Comparison of ENCODE assay signal across 16 cellular contexts in genomic region chr10:125559210-125559609, GRCh38.
DNase-seq lines count a peak whose midpoint lies in the region; ATAC-seq lines count a peak whose summit lies in the region.
"Had no signal": no experiment of that assay in that cellular context is flagged by ENCODE, and none has a peak within 500 bp of the region (broad histone marks: within the 10 kb centered on the region; RNA-seq: fewer than 3 reads in every experiment).

No MANE protein-coding gene starts in this region.

- no peak overlapping the region for H3K4me3 ChIP-seq in effector memory CD4-positive, alpha-beta T cell (ENCODE audit: insufficient read depth, low read depth, low read length, poor library complexity, severe bottlenecking)
- H3K4me3 ChIP-seq: BLaER1 treated with 17β-estradiol and CSF1 and Interleukin-3, amounts not matched to agents 10 nM and 100 nM; pancreas had no signal

- H3K27ac Mint-ChIP-seq in naive thymus-derived CD8-positive, alpha-beta T cell = no peak overlapping the region
- H3K27ac Mint-ChIP-seq: activated CD4-positive, alpha-beta T cell treated with anti-CD3 and anti-CD28 coated beads for 36 hours; memory B cell had no signal

- peak; percentile 80 for DNase-seq in NCI-H510A treated with DMSO at 0.1 percent for 48 hours (lab: John Stamatoyannopoulos, UW)
- no peak for DNase-seq in effector memory CD4-positive, alpha-beta T cell
- DNase-seq in GM19240 (ENCODE audit: insufficient read length, low spot score) = no peak
- no peak for DNase-seq in GDM1 (lab: John Stamatoyannopoulos, UW)
- DNase-seq in naive thymus-derived CD8-positive, alpha-beta T cell = no peak
- DNase-seq: activated CD4-positive, alpha-beta T cell treated with anti-CD3 and anti-CD28 coated beads for 36 hours; activated effector memory CD4-positive, alpha-beta T cell treated with Interleukin-2 at 50 U/mL for 16 hours; NCI-H1092 treated with DMSO at 0.1 percent for 48 hours; pancreas; stimulated activated CD4-positive, alpha-beta T cell treated with anti-CD3 and anti-CD28 coated beads, Interleukin-15, amount 100 ng/mL, for 24 hours had no signal

- POLR2A ChIA-PET in naive thymus-derived CD8-positive, alpha-beta T cell (lab: Charles Lee) = no interaction called here

- H3K27me3 Mint-ChIP-seq in naive thymus-derived CD8-positive, alpha-beta T cell = peaks cover 6 to 29% (median 24%) of the 10 kb centered on the region in 5 donors

- no peaks in the 10 kb centered on the region for H3K27me3 ChIP-seq in effector memory CD4-positive, alpha-beta T cell (replicated peaks; ENCODE audit: control insufficient read depth, insufficient read depth, low read length, poor library complexity, severe bottlenecking)
- H3K27me3 ChIP-seq: pancreas had no signal

- H3K9me3 Mint-ChIP-seq in naive thymus-derived CD8-positive, alpha-beta T cell = peaks cover 0 to 9% (median 2%) of the 10 kb centered on the region in 9 donors

- peaks cover 0 to 1% (median 0%) of the 10 kb centered on the region in 4 donors for H3K4me1 Mint-ChIP-seq in naive thymus-derived CD8-positive, alpha-beta T cell
- H3K4me1 Mint-ChIP-seq: activated CD4-positive, alpha-beta T cell treated with anti-CD3 and anti-CD28 coated beads for 36 hours; memory B cell had no signal

- no peak overlapping the region for H3K4me3 Mint-ChIP-seq in naive thymus-derived CD8-positive, alpha-beta T cell
- H3K4me3 Mint-ChIP-seq: activated CD4-positive, alpha-beta T cell treated with anti-CD3 and anti-CD28 coated beads for 36 hours; memory B cell had no signal

- H3K36me3 ChIP-seq in effector memory CD4-positive, alpha-beta T cell (ENCODE audit: control insufficient read depth, insufficient read depth, low read length) = no peaks in the 10 kb centered on the region
- H3K36me3 ChIP-seq: BLaER1 treated with 17β-estradiol and CSF1 and Interleukin-3, amounts not matched to agents 10 nM and 100 nM; pancreas had no signal

- peak; percentile 89 for ATAC-seq in GM18858 (IDR thresholded peaks at IDR 0.05; ENCODE audit: unreplicated experiment)
- ATAC-seq in GM21390 (IDR thresholded peaks at IDR 0.05; ENCODE audit: unreplicated experiment) = peak; percentile 98
- peak; percentile 99 for ATAC-seq in HG02981 (IDR thresholded peaks at IDR 0.05; ENCODE audit: unreplicated experiment)
- no peak for ATAC-seq in naive thymus-derived CD8-positive, alpha-beta T cell
- ATAC-seq: activated CD4-positive, alpha-beta T cell treated with anti-CD3 and anti-CD28 coated beads for 36 hours; pancreas; SK-N-SH treated with all-trans-retinoic acid at 6 μM for 48 hours had no signal

- no peaks in the 10 kb centered on the region for H3K4me1 ChIP-seq in effector memory CD4-positive, alpha-beta T cell (ENCODE audit: control insufficient read depth, insufficient read depth, low read length, poor library complexity, severe bottlenecking)
- H3K4me1 ChIP-seq: pancreas had no signal

- H3K9me3 ChIP-seq in effector memory CD4-positive, alpha-beta T cell (ENCODE audit: control insufficient read depth, low read length) = no peaks in the 10 kb centered on the region
- H3K9me3 ChIP-seq: pancreas had no signal

- no peak overlapping the region for H3K27ac ChIP-seq in effector memory CD4-positive, alpha-beta T cell (ENCODE audit: insufficient read depth, low read length, poor library complexity, severe bottlenecking)
- H3K27ac ChIP-seq: BLaER1 treated with 17β-estradiol and CSF1 and Interleukin-3, amounts not matched to agents 10 nM and 100 nM; pancreas had no signal

- no peaks in the 10 kb centered on the region for H3K36me3 Mint-ChIP-seq in naive thymus-derived CD8-positive, alpha-beta T cell
- H3K36me3 Mint-ChIP-seq: memory B cell had no signal

Comparison
In these comparisons a context has a peak if more than half of its experiments do, and no peak if none do; other contexts are left out.
1. ATAC-seq: peak in GM18858 (single experiment), GM21390 (single experiment) and HG02981 (single experiment); none in naive thymus-derived CD8-positive, alpha-beta T cell (0 of 2).